10 cellular contexts compared by ENCODE assay signal in the genomic region with DNA sequence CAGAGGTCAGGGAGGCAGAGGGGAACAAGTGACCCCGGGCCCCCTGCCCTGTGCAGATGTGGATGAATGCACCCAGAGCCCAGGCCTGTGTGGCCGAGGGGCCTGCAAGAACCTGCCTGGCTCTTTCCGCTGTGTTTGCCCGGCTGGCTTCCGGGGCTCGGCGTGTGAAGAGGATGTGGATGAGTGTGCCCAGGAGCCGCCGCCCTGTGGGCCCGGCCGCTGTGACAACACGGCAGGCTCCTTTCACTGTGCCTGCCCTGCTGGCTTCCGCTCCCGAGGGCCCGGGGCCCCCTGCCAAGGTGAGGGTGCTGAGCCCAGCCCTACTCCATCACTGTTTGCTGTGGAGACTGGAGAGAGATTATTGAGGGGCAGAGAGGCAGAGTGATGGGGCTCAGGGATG. TPM values are rescaled to one million over a fixed set of nuclear protein-coding genes. Genes with fewer than 3 reads are reported as not detected.
DNase-seq lines count a peak whose midpoint lies in the region; ATAC-seq and TF ChIP-seq lines count a peak whose summit lies in the region.
"Had no signal": no experiment of that assay in that cellular context is flagged by ENCODE, and none has a peak within 500 bp of the region (broad histone marks: within the 10 kb centered on the region; RNA-seq: fewer than 3 reads in every experiment).

No MANE protein-coding gene starts in this region.

- ATAC-seq in activated naive CD8-positive, alpha-beta T cell treated with anti-CD3 and anti-CD28 coated beads, Interleukin-2, amount 50 U/mL, for 24 hours: no peak

- H3K36me3 Mint-ChIP-seq in activated naive CD8-positive, alpha-beta T cell treated with anti-CD3 and anti-CD28 coated beads, Interleukin-2, amount 50 U/mL, for 24 hours (ENCODE audit: low read depth): peaks cover 5% of the 10 kb centered on the region

- H3K4me3 Mint-ChIP-seq in activated naive CD8-positive, alpha-beta T cell treated with anti-CD3 and anti-CD28 coated beads, Interleukin-2, amount 50 U/mL, for 24 hours: peak overlapping the region; percentile 82

- TF ChIP-seq CTCF in BE2C (IDR thresholded peaks at IDR 0.05; ENCODE audit: low read depth, low read length): no peak

- H3K4me1 ChIP-seq in BE2C (peaks cover 7% of the 10 kb centered on the region), mucosa of stomach (ENCODE audit: control insufficient read depth, insufficient read depth, low read length) (peaks cover 55% of the 10 kb centered on the region), SJCRH30 (no peaks in the 10 kb centered on the region; the same call in 1 of the 2 replicates)

- H3K27me3 ChIP-seq in BE2C (no peaks in the 10 kb centered on the region; the same call in 1 of the 2 replicates), MG63 (no peaks in the 10 kb centered on the region), mucosa of stomach (ENCODE audit: control insufficient read depth, insufficient read depth, low read length) (no peaks in the 10 kb centered on the region), SJCRH30 (no peaks in the 10 kb centered on the region)

- intact Hi-C loops in head of caudate nucleus (cut with DNase I): no loop called here

- H3K36me3 ChIP-seq in BE2C (no peaks in the 10 kb centered on the region), MG63 (peaks cover 34% of the 10 kb centered on the region), mucosa of stomach (ENCODE audit: control insufficient read depth, insufficient read depth, low read length) (no peaks in the 10 kb centered on the region), SJCRH30 (no peaks in the 10 kb centered on the region)

- no peak for DNase-seq in BE2C
- peak; percentile 80 for DNase-seq in MG63
- DNase-seq in activated naive CD8-positive, alpha-beta T cell treated with anti-CD3 and anti-CD28 coated beads, Interleukin-2, amount 50 U/mL, for 24 hours: no peak
- DNase-seq in head of caudate nucleus: no peak
- DNase-seq in CD1c-positive myeloid dendritic cell (ENCODE audit: extremely low spot score): no peak
- DNase-seq in SJCRH30: no peak
- DNase-seq in NCI-H1930 (lab: John Stamatoyannopoulos, UW): no peak
- DNase-seq: DMS79, NCI-H1092 treated with DMSO at 0.1 percent for 48 hours had no signal

- no peaks in the 10 kb centered on the region for H3K9me3 Mint-ChIP-seq in activated naive CD8-positive, alpha-beta T cell treated with anti-CD3 and anti-CD28 coated beads, Interleukin-2, amount 50 U/mL, for 24 hours

- no peak overlapping the region for H3K27ac ChIP-seq in SJCRH30

- H3K9me3 ChIP-seq in BE2C: no peaks in the 10 kb centered on the region
- no peaks in the 10 kb centered on the region for H3K9me3 ChIP-seq in MG63
- no peaks in the 10 kb centered on the region for H3K9me3 ChIP-seq in mucosa of stomach (ENCODE audit: control insufficient read depth, low read length)
- no peaks in the 10 kb centered on the region for H3K9me3 ChIP-seq in SJCRH30 (replicated peaks)

- peaks cover 59% of the 10 kb centered on the region for H3K4me1 Mint-ChIP-seq in activated naive CD8-positive, alpha-beta T cell treated with anti-CD3 and anti-CD28 coated beads, Interleukin-2, amount 50 U/mL, for 24 hours

- H3K4me3 ChIP-seq in BE2C (ENCODE audit: low read depth, low read length): peak overlapping the region; percentile 54; the same call in 1 of the 2 replicates
- peak overlapping the region; percentile 57 for H3K4me3 ChIP-seq in MG63
- H3K4me3 ChIP-seq in mucosa of stomach (ENCODE audit: low read length): no peak overlapping the region
- no peak overlapping the region for H3K4me3 ChIP-seq in SJCRH30

- no peaks in the 10 kb centered on the region for H3K27me3 Mint-ChIP-seq in activated naive CD8-positive, alpha-beta T cell treated with anti-CD3 and anti-CD28 coated beads, Interleukin-2, amount 50 U/mL, for 24 hours

- H3K9ac ChIP-seq in mucosa of stomach (ENCODE audit: low read length): peak overlapping the region; percentile 74

- peak overlapping the region; percentile 94 for H3K27ac Mint-ChIP-seq in activated naive CD8-positive, alpha-beta T cell treated with anti-CD3 and anti-CD28 coated beads, Interleukin-2, amount 50 U/mL, for 24 hours

RNA-seq across cellular contexts. Expression of gene LTBP4, which starts 9.9 kb away (rescaled TPM):
- polyA plus RNA-seq in BE2C (2012; ENCODE audit: insufficient read depth, insufficient read length, low read depth): 116 TPM
- 12.9 and 26.5 TPM in 2 replicates for total RNA-seq in MG63 (2014; rRNA removed; shearing (Covaris generic); ENCODE audit: low replicate concordance)
- total RNA-seq in SJCRH30 (2014; rRNA removed; shearing (Covaris generic)): 4.0 and 5.6 TPM in 2 replicates

RNA-seq across cellular contexts. Expression of gene SHKBP1, which starts 34.4 kb away (rescaled TPM):
- 58.0 TPM for polyA plus RNA-seq in BE2C (2012; ENCODE audit: insufficient read depth, insufficient read length, low read depth)
- total RNA-seq in MG63 (2014; rRNA removed; shearing (Covaris generic); ENCODE audit: low replicate concordance): 61.7 and 105 TPM in 2 replicates
- total RNA-seq in SJCRH30 (2014; rRNA removed; shearing (Covaris generic)): 44.1 and 46.6 TPM in 2 replicates

Comparison
In these comparisons a context has a peak if more than half of its experiments do, and no peak if none do; other contexts are left out.
1. H3K4me3 ChIP-seq: peak in BE2C (single experiment) and MG63 (single experiment); none in mucosa of stomach (single experiment) and SJCRH30 (single experiment).